9 cellular contexts compared by ENCODE assay signal in the genomic region with DNA sequence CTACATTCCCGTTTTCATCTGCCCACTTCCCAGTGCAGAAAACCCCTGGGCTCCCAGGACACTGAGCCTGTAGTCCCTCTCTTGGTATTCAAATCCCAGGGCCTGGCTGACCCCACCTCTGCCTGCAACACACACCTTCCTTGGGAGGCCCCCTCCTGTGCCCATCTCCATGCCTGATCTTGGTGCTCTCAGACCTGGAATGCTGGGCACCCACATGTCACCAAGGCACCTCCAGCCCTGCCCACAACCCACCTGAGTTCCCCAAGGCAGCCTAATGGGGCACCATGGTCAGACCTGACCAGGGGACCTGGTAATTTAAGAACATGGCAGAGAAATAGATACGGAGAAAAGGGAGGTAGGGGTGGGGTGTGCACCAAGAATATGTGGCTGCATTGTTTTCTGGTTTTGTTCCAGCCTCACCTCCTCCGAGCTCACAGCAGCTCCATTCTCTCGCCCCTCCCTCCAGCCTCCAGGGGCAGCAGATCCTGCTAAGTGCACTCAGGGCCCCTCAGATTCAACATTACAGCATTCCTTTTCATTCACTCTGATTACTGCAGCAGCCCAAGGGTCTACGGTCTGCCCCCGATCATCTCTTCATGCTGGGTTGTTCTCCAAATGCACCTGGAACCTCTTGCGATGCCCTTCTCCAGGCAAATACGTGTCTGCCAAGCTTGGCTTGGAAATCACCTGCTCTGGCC. TPM values are rescaled to one million over a fixed set of nuclear protein-coding genes. Genes with fewer than 3 reads are reported as not detected.
DNase-seq lines count a peak whose midpoint lies in the region; ATAC-seq, FAIRE-seq and TF ChIP-seq lines count a peak whose summit lies in the region.
"Had no signal": no experiment of that assay in that cellular context is flagged by ENCODE, and none has a peak within 500 bp of the region (broad histone marks: within the 10 kb centered on the region; RNA-seq: fewer than 3 reads in every experiment).

No MANE protein-coding gene starts in this region.

- CTCF ChIA-PET in HCT116 (lab: Charles Lee): interaction anchor here (0.9 to 3.1 kb wide), 14 partner anchors 8 to 389 kb away, joined by 3 to 45 read pairs (median 6); partner anchors contain the start of gene WDR20
- CTCF ChIA-PET in activated naive CD4-positive, alpha-beta T cell treated with anti-CD3 and anti-CD28 coated beads, Interleukin-2, amount 10 ng/mL, durations not matched to agents 7 days and 5 days (lab: Charles Lee): interaction anchor here (0.7 to 3.7 kb wide), 24 partner anchors 8 to 388 kb away, joined by 3 to 42 read pairs (median 4); no protein-coding TSS in a partner anchor

- H3K4me1 ChIP-seq in BLaER1 treated with 17β-estradiol and CSF1 and Interleukin-3, amounts not matched to agents 10 nM and 100 nM: peaks cover 6 to 23% (median 15%) of the 10 kb centered on the region in 10 experiments; a peak in 17 of 20 replicates
- peaks cover 26 to 32% of the 10 kb centered on the region in 2 experiments for H3K4me1 ChIP-seq in HCT116 (ENCODE audit: control insufficient read depth in 1 of 2, insufficient read depth in 2 of 2, low read length in 2 of 2)

- no peak for TF ChIP-seq RAD21 in HCT116 (IDR thresholded peaks at IDR 0.05; ENCODE audit: low read depth)

- H4K20me1 ChIP-seq in BLaER1 treated with 17β-estradiol and CSF1 and Interleukin-3, amounts not matched to agents 10 nM and 100 nM: no peaks in the 10 kb centered on the region
- H4K20me1 ChIP-seq in HCT116 (ENCODE audit: insufficient read depth): no peaks in the 10 kb centered on the region

- no peaks in the 10 kb centered on the region for H3K27me3 ChIP-seq in BLaER1 treated with 17β-estradiol and CSF1 and Interleukin-3, amounts not matched to agents 10 nM and 100 nM
- H3K27me3 ChIP-seq in HCT116 (ENCODE audit: insufficient read depth, low read length): no peaks in the 10 kb centered on the region
- no peaks in the 10 kb centered on the region for H3K27me3 ChIP-seq in brain microvascular endothelial cell (replicated peaks)
- H3K27me3 ChIP-seq: esophagus squamous epithelium had no signal

- H3K4me3 Mint-ChIP-seq in nephron progenitor cell: peak overlapping the region; percentile 0
- no peak overlapping the region for H3K4me3 Mint-ChIP-seq in activated naive CD4-positive, alpha-beta T cell treated with anti-CD3 and anti-CD28 coated beads, Interleukin-2, amount 10 ng/mL, durations not matched to agents 7 days and 5 days

- in situ Hi-C loops in brain microvascular endothelial cell (cut with HindIII; ENCODE audit: low pct_ligation_motif_present, low sequenced_read_pairs): no loop called here

- FAIRE-seq in GM19239 (lab: Jason Lieb, UNC) (no peak), D721Med (lab: Jason Lieb, UNC) (no peak)

- intact Hi-C loops in HCT116 (cut with micrococcal nuclease): loop anchor here (1.0 to 2.0 kb wide), 5 partner anchors 33 to 389 kb away; no protein-coding TSS in a partner anchor

- H3K27me3 Mint-ChIP-seq in nephron progenitor cell (ENCODE audit: low read depth, poor library complexity): peaks cover 11% of the 10 kb centered on the region
- H3K27me3 Mint-ChIP-seq in activated naive CD4-positive, alpha-beta T cell treated with anti-CD3 and anti-CD28 coated beads, Interleukin-2, amount 10 ng/mL, durations not matched to agents 7 days and 5 days: no peaks in the 10 kb centered on the region

- DNase-seq in HCT116 (ENCODE audit: low read depth, low spot score) (no peak), brain microvascular endothelial cell (peak; percentile 5), nephron progenitor cell (no peak), GM19239 (ENCODE audit: insufficient read length, low spot score) (no peak), D721Med (ENCODE audit: insufficient read length, low spot score) (no peak)
- no peak for DNase-seq in activated naive CD4-positive, alpha-beta T cell treated with anti-CD3 and anti-CD28 coated beads, Interleukin-2, amount 10 ng/mL, durations not matched to agents 7 days and 5 days
- DNase-seq: esophagus squamous epithelium had no signal

- peaks cover 44% of the 10 kb centered on the region for H3K4me1 Mint-ChIP-seq in nephron progenitor cell
- peaks cover 5% of the 10 kb centered on the region for H3K4me1 Mint-ChIP-seq in activated naive CD4-positive, alpha-beta T cell treated with anti-CD3 and anti-CD28 coated beads, Interleukin-2, amount 10 ng/mL, durations not matched to agents 7 days and 5 days

- H3K4me2 ChIP-seq in BLaER1 treated with 17β-estradiol and CSF1 and Interleukin-3, amounts not matched to agents 10 nM and 100 nM: peak overlapping the region in 8 of 11 experiments; percentile 2 to 32 (median 11); a peak in 6 of 22 replicates
- H3K4me2 ChIP-seq in HCT116 (ENCODE audit: low read length): peak overlapping the region; percentile 45

- no peaks in the 10 kb centered on the region for H3K9me3 ChIP-seq in BLaER1 treated with 17β-estradiol and CSF1 and Interleukin-3, amounts not matched to agents 10 nM and 100 nM (replicated peaks in 1 of 11)
- H3K9me3 ChIP-seq in HCT116 (ENCODE audit: control insufficient read depth in 1 of 2, insufficient read depth in 1 of 2, low read depth in 1 of 2, low read length in 2 of 2): no peaks in the 10 kb centered on the region
- H3K9me3 ChIP-seq: esophagus squamous epithelium had no signal

- H2AFZ ChIP-seq in HCT116 (ENCODE audit: low read depth, low read length, poor library complexity, severe bottlenecking): peak overlapping the region; percentile 50

- ATAC-seq in HCT116: peak; percentile 69
- no peak for ATAC-seq in GM21447 (IDR thresholded peaks at IDR 0.05; ENCODE audit: unreplicated experiment)

- H3K9ac ChIP-seq in BLaER1 treated with 17β-estradiol and CSF1 and Interleukin-3, amounts not matched to agents 10 nM and 100 nM: peak overlapping the region in 3 of 11 experiments; percentile 3 to 39 (median 34); a peak in 3 of 22 replicates
- no peak overlapping the region for H3K9ac ChIP-seq in HCT116 (ENCODE audit: low read length)

- RAD21 ChIA-PET in HCT116 (lab: Charles Lee; ENCODE audit: low non-redundant PET in 1 of 2, low total read pairs in 2 of 2, uncharacterized antibody in 2 of 2, unreplicated experiment in 2 of 2): interaction anchor here (0.5 to 2.0 kb wide), 9 partner anchors 29 to 389 kb away, joined by 3 to 13 read pairs (median 4); no protein-coding TSS in a partner anchor

- TF ChIP-seq POLR2A in HCT116 (IDR thresholded peaks at IDR 0.05; ENCODE audit: borderline replicate concordance, extremely low read depth, insufficient read depth, insufficient read length): no peak

- peaks cover 4% of the 10 kb centered on the region for H3K36me3 Mint-ChIP-seq in nephron progenitor cell (ENCODE audit: low read depth)
- no peaks in the 10 kb centered on the region for H3K36me3 Mint-ChIP-seq in activated naive CD4-positive, alpha-beta T cell treated with anti-CD3 and anti-CD28 coated beads, Interleukin-2, amount 10 ng/mL, durations not matched to agents 7 days and 5 days

- no peaks in the 10 kb centered on the region for H3K9me2 ChIP-seq in HCT116 (ENCODE audit: insufficient read depth)

- no TSS peak for BruUV-seq in HCT116 (replicated peaks; lab: Mats Ljungman, UMichigan)

- POLR2A ChIA-PET in HCT116 (lab: Charles Lee): interaction anchor here (1.3 to 1.6 kb wide), 3 partner anchors 33 to 131 kb away, joined by 4 to 5 read pairs (median 5); no protein-coding TSS in a partner anchor

- TF ChIP-seq CTCF in HCT116 (IDR thresholded peaks at IDR 0.05 in 2 of 3, conservative IDR thresholded peaks at IDR 0.05 in 1 of 3; ENCODE audit: borderline replicate concordance in 1 of 3, insufficient read depth in 1 of 3, low read depth in 2 of 3, low read length in 2 of 3) (no peak), brain microvascular endothelial cell (IDR thresholded peaks at IDR 0.05; ENCODE audit: low read depth, low read length, missing control alignments) (peak; percentile 32), nephron progenitor cell (IDR thresholded peaks at IDR 0.05) (no peak), D721Med (IDR thresholded peaks at IDR 0.05; ENCODE audit: insufficient read depth, missing control alignments) (no peak)

- H3K27ac ChIP-seq in BLaER1 treated with 17β-estradiol and CSF1 and Interleukin-3, amounts not matched to agents 10 nM and 100 nM: no peak overlapping the region
- 0 out of 2 replicates have a peak overlapping the region, but pooled peaks have one; percentile 2 for H3K27ac ChIP-seq in HCT116 (ENCODE audit: low read depth, low read length)
- no peak overlapping the region for H3K27ac ChIP-seq in brain microvascular endothelial cell
- H3K27ac ChIP-seq: esophagus squamous epithelium had no signal

- H3K36me3 ChIP-seq in BLaER1 treated with 17β-estradiol and CSF1 and Interleukin-3, amounts not matched to agents 10 nM and 100 nM: peaks cover 0 to under 1% (median 0%) of the 10 kb centered on the region in 11 experiments; a peak in 1 of 22 replicates
- H3K36me3 ChIP-seq in HCT116 (ENCODE audit: control insufficient read depth in 1 of 2, insufficient read depth in 2 of 2, low read length in 2 of 2) (no peaks in the 10 kb centered on the region), brain microvascular endothelial cell (replicated peaks) (no peaks in the 10 kb centered on the region)
- H3K36me3 ChIP-seq: esophagus squamous epithelium had no signal

- no peak overlapping the region for H3K4me3 ChIP-seq in BLaER1 treated with 17β-estradiol and CSF1 and Interleukin-3, amounts not matched to agents 10 nM and 100 nM
- H3K4me3 ChIP-seq in HCT116 (replicated peaks in 1 of 2; ENCODE audit: low read depth in 1 of 2, low read length in 2 of 2) (no peak overlapping the region), brain microvascular endothelial cell (ENCODE audit: low read depth, low read length) (no peak overlapping the region)

- no peaks in the 10 kb centered on the region for H3K79me2 ChIP-seq in HCT116 (ENCODE audit: insufficient read depth, low read length)

- H3K27ac Mint-ChIP-seq in nephron progenitor cell: no peak overlapping the region
- no peak overlapping the region for H3K27ac Mint-ChIP-seq in activated naive CD4-positive, alpha-beta T cell treated with anti-CD3 and anti-CD28 coated beads, Interleukin-2, amount 10 ng/mL, durations not matched to agents 7 days and 5 days

- H3K9me3 Mint-ChIP-seq in nephron progenitor cell: no peaks in the 10 kb centered on the region
- no peaks in the 10 kb centered on the region for H3K9me3 Mint-ChIP-seq in activated naive CD4-positive, alpha-beta T cell treated with anti-CD3 and anti-CD28 coated beads, Interleukin-2, amount 10 ng/mL, durations not matched to agents 7 days and 5 days

TF ChIP-seq in HCT116, 20 proteins besides CTCF, POLR2A, EP300 and RAD21:
- TF ChIP-seq ZNF274 (IDR thresholded peaks at IDR 0.05; ENCODE audit: low read depth, low read length) (no peak), MAX (IDR thresholded peaks at IDR 0.05) (no peak)

RNA-seq across cellular contexts. Expression of gene HSP90AA1, which starts 9.2 kb away (rescaled TPM):
- total RNA-seq in HCT116 (2021; ENCODE audit: unreplicated experiment): 1,380 TPM
- 597 and 977 TPM in 2 replicates for polyA plus RNA-seq in HCT116 (2012)

RNA-seq across cellular contexts. Expression of gene WDR20, which starts 43.7 kb away (rescaled TPM):
- 21.1 TPM for total RNA-seq in HCT116 (2021; ENCODE audit: unreplicated experiment)
- 10.6 and 12.0 TPM in 2 replicates for polyA plus RNA-seq in HCT116 (2012)
